8 cellular contexts compared by ENCODE assay signal in the genomic region with DNA sequence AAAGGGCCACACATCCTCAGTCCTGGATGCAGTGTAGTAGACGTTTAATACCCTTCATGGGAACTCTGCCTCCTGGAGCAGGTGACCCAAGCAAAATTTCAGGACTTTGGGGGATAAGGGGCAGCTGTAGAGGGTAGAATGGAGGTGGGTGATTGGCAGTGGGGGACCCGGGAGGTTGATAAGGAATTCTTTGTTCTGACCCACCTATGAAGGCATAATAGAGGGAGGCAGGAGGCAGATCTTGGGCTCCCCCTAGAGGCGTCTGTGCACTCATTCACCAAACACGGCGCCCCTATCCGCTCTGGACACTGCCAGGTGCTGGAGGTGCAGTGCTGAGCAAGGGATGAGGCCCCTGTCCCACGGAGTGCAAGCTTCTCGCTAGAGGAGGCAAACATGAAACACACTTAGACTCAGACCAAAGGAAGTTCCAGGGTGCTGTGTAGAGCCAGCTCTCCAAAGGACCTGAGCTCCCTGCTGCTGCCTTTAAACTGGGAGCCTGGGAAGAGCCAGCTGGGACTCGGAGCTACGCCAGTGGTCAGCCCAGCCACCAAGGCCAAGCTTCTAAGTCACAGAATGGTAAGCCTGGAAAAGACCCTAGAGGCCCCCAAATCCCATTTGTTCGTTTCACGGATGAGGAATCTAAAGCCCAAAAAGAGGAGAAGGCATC.
A peak's percentile ranks its signal among the peaks of the same experiment; 100 is the strongest.
DNase-seq lines count a peak whose midpoint lies in the region; ATAC-seq lines count a peak whose summit lies in the region.

No MANE protein-coding gene starts in this region.

- ATAC-seq in HG02588 (IDR thresholded peaks at IDR 0.05; ENCODE audit: unreplicated experiment): peak; percentile 68

- DNase-seq in NCI-H1417 (lab: John Stamatoyannopoulos, UW): peak; percentile 37 to 74 (median 70)
- no peak for DNase-seq in NCI-H1417 treated with DMSO at 0.1 percent for 48 hours (lab: John Stamatoyannopoulos, UW)
- peak; percentile 33 for DNase-seq in NCI-H1092 treated with DMSO at 0.1 percent for 48 hours (lab: John Stamatoyannopoulos, UW)
- peak; percentile 28 for DNase-seq in T1000 (lab: John Stamatoyannopoulos, UW)
- peak; percentile 68 for DNase-seq in astrocyte of the hippocampus (ENCODE audit: low read depth, low spot score)
- DNase-seq in iPS-NIHi7 (ENCODE audit: extremely low spot score): peak; percentile 84
- DNase-seq in stimulated activated CD4-positive, alpha-beta T cell treated with anti-CD3 and anti-CD28 coated beads, Interleukin-1b, Interleukin-23, amount 100 ng/mL, for 4 hours (ENCODE audit: low read depth in 2 of 2): peak; percentile 51 to 68
